In the genomic region with DNA sequence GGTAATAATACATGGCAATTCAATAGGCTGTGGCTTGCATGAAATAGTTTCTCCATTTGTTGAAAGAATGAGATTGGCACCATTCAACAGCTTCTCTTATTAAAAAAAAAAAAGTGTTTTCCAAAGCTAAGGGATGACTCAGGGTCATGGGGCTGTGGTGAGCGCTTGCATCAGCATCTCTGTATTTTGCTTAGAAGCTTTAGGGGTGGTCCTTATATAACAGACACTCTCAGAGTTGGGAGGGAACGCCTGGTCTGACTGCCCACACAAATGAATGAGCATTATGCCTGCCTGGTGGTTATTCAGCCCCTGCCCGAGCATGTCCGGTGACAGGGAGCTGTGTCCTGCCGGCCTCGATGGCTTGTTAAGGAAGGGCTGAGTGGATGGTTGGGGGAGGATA, we compare ENCODE assay signal across 10 cellular contexts.
DNase-seq lines count a peak whose midpoint lies in the region; TF ChIP-seq lines count a peak whose summit lies in the region.
"Had no signal": no experiment of that assay in that cellular context is flagged by ENCODE, and none has a peak within 500 bp of the region (broad histone marks: within the 10 kb centered on the region; RNA-seq: fewer than 3 reads in every experiment).

No MANE protein-coding gene starts in this region.

- TF ChIP-seq CTCF in PC-9 (conservative IDR thresholded peaks at IDR 0.05) (no peak), sigmoid colon (IDR thresholded peaks at IDR 0.05) (no peak), GM13976 (IDR thresholded peaks at IDR 0.05; ENCODE audit: borderline replicate concordance, control extremely low read depth, extremely low read depth, insufficient read depth, missing control alignments) (no peak)

- H3K9me2 ChIP-seq in PC-9 (ENCODE audit: insufficient read depth): no peaks in the 10 kb centered on the region

- H3K36me3 ChIP-seq in PC-9 (ENCODE audit: low read depth) (no peaks in the 10 kb centered on the region), sigmoid colon (no peaks in the 10 kb centered on the region)

- no peaks in the 10 kb centered on the region for H3K79me2 ChIP-seq in PC-9 (ENCODE audit: low read depth)

- H3K27ac ChIP-seq in PC-9: peak overlapping the region; percentile 43
- peak overlapping the region in 1 of 4 donors; percentile 21 for H3K27ac ChIP-seq in sigmoid colon

- POLR2A ChIA-PET in PC-9 (lab: Charles Lee; ENCODE audit: unreplicated experiment): no interaction called here

- no peaks in the 10 kb centered on the region for H3K9me3 ChIP-seq in PC-9 (ENCODE audit: insufficient read depth, low read depth)
- H3K9me3 ChIP-seq in sigmoid colon: no peaks in the 10 kb centered on the region

- H3K4me2 ChIP-seq in PC-9: no peak overlapping the region

- H2AFZ ChIP-seq in PC-9: no peak overlapping the region

- peaks cover 40% of the 10 kb centered on the region for H3K4me1 ChIP-seq in PC-9 (replicated peaks; ENCODE audit: insufficient read depth)
- no peaks in the 10 kb centered on the region for H3K4me1 ChIP-seq in sigmoid colon

- no peaks in the 10 kb centered on the region for H3K27me3 ChIP-seq in PC-9 (ENCODE audit: insufficient read depth, low read depth)
- H3K27me3 ChIP-seq in sigmoid colon: no peaks in the 10 kb centered on the region

- no TSS peak for BruUV-seq in PC-9 (replicated peaks; lab: Mats Ljungman, UMichigan)

- no peak for TF ChIP-seq EP300 in sigmoid colon (IDR thresholded peaks at IDR 0.05)

- DNase-seq in GM04503 (ENCODE audit: low read depth) (peak; percentile 84), PC-9 (peak in 1 of 2 experiments; percentile 39), fibroblast of gingiva (ENCODE audit: low read depth) (peak; percentile 89), sigmoid colon (peak; percentile 71), GM13976 (ENCODE audit: low spot score) (no peak), NCI-H748 treated with DMSO at 0.1 percent for 48 hours (lab: John Stamatoyannopoulos, UW) (no peak), NCI-H524 treated with DMSO at 0.1 percent for 48 hours (lab: John Stamatoyannopoulos, UW) (no peak)
- DNase-seq in activated CD4-positive, CD25-positive, alpha-beta regulatory T cell (lab: John Stamatoyannopoulos, UW): no peak
- DNase-seq: endodermal cell, NCI-H82 had no signal

- H3K4me3 ChIP-seq in PC-9: no peak overlapping the region
- H3K4me3 ChIP-seq in sigmoid colon: no peak overlapping the region

- no peak for TF ChIP-seq POLR2A in sigmoid colon (IDR thresholded peaks at IDR 0.05)

- H4K20me1 ChIP-seq in PC-9 (ENCODE audit: insufficient read depth): no peaks in the 10 kb centered on the region

- 80 to 81% methylated on average over 6 of the region's 6 CpGs for WGBS in sigmoid colon, 2 donors

- CTCF ChIA-PET in PC-9 (lab: Charles Lee): interaction anchor here (0.6 kb wide), 1 partner anchor 196 kb away, joined by 3 read pairs; no protein-coding TSS in a partner anchor

- intact Hi-C loops in PC-9 (cut with micrococcal nuclease; ENCODE audit: unreplicated experiment): no loop called here
- intact Hi-C loops in sigmoid colon (cut with DNase I): no loop called here

- in situ Hi-C loops in GM13976 (cut with MboI; ENCODE audit: low sequenced_read_pairs, unreplicated experiment): no loop called here

- H3F3A ChIP-seq in PC-9 (ENCODE audit: insufficient read depth, low read depth): peaks cover 7% of the 10 kb centered on the region

Comparison
In these comparisons a context has a peak if more than half of its experiments do, and no peak if none do; other contexts are left out.
1. DNase-seq: peak in GM04503 (single experiment), fibroblast of gingiva (single experiment) and sigmoid colon (single experiment); none in GM13976 (single experiment), NCI-H748 treated with DMSO at 0.1 percent for 48 hours (single experiment), activated CD4-positive, CD25-positive, alpha-beta regulatory T cell (0 of 4) and NCI-H524 treated with DMSO at 0.1 percent for 48 hours (single experiment).